Comparison of ENCODE assay signal across 2 cellular contexts in the genomic region with DNA sequence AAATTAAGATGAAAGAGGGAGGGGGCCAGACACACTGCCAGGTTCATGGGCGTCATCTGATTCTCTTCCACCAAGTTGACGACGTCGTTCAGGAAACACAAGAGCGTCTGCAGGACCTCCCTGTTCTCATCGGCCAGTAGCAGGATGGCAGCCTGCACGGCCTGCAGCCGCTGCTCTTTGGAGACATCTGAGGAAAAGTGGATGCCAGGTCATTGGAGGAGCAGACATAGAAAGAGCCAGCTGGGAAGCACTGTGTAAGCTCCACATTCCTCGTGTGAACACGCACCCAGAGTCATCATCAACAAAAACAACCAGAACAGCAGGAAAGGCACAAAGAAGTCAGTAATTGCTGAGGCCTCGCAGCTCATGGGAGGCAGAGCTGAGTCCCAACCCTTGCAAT.
TF ChIP-seq lines count a peak whose summit lies in the region.

No MANE protein-coding gene starts in this region.

TF ChIP-seq in H1, 55 proteins besides CTCF, POLR2A, EP300 and RAD21:
- TF ChIP-seq MAFK (IDR thresholded peaks at IDR 0.05; ENCODE audit: low read depth, low read length) (no peak), RNF2 (IDR thresholded peaks at IDR 0.05; ENCODE audit: borderline replicate concordance, low read depth, low read length, missing control alignments, poor library complexity, severe bottlenecking) (no peak), JUN (IDR thresholded peaks at IDR 0.05; ENCODE audit: low read depth, low read length) (no peak), TAF7 (optimal IDR thresholded peaks at IDR 0.05; ENCODE audit: borderline replicate concordance, low read depth, low read length) (no peak), TEAD4 (IDR thresholded peaks at IDR 0.05; ENCODE audit: low read depth, low read length) (no peak), CTBP2 (IDR thresholded peaks at IDR 0.05; ENCODE audit: borderline replicate concordance, insufficient read depth, insufficient read length, low read length) (no peak), SAP30 (IDR thresholded peaks at IDR 0.05; ENCODE audit: insufficient read depth, insufficient replicate concordance, low read length) (no peak), HDAC2 (IDR thresholded peaks at IDR 0.05; ENCODE audit: borderline replicate concordance in 1 of 2, low read depth in 2 of 2, low read length in 2 of 2) (no peak), NRF1 (IDR thresholded peaks at IDR 0.05; ENCODE audit: low read depth, low read length) (no peak), SUZ12 (IDR thresholded peaks at IDR 0.05; ENCODE audit: low read length) (no peak), SIX5 (IDR thresholded peaks at IDR 0.05; ENCODE audit: low read depth, low read length) (no peak)
TF ChIP-seq in H1: peak in this region for 0.

TF ChIP-seq in GM12891, 5 proteins besides CTCF, POLR2A, EP300 and RAD21 (continued from another document):
- TF ChIP-seq POLR2AphosphoS5 (IDR thresholded peaks at IDR 0.05; ENCODE audit: low read depth, low read length), result no peak
- no peak for TF ChIP-seq SPI1 (IDR thresholded peaks at IDR 0.05; ENCODE audit: low read depth, low read length)
